Comparison of ENCODE assay signal across 20 cellular contexts in the genomic region with DNA sequence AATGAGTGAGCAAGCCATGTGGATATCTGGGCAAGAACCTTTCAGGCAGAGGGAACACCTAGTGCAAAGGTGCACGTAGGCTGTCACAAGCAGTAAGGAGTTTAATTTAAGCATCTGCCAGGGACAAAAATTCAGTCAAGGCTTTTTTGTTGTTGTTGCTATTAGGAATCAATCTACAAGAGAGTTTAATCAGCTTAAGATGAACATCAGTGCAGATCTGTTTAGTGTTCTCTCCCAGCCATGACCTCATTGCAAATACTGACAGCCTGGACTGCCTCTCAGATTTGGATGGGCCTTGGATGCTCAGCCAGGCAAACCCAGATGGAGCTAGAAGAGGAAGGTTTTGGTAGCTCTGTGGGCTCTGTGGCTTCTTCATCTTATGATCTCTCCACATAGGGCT.
"Had no signal": no experiment of that assay in that cellular context is flagged by ENCODE, and none has a peak within 500 bp of the region (broad histone marks: within the 10 kb centered on the region; RNA-seq: fewer than 3 reads in every experiment).

No MANE protein-coding gene starts in this region.

- DNase-seq: activated CD4-positive, alpha-beta T cell treated with anti-CD3 and anti-CD28 coated beads for 4 hours; activated CD4-positive, alpha-beta T cell treated with anti-CD3 and anti-CD28 coated beads, Interleukin-2, amount 50 U/mL, for 48 hours; activated effector memory CD4-positive, alpha-beta T cell treated with anti-CD3 and anti-CD28 coated beads, Interleukin-2, amount 50 U/mL, for 16 hours; activated naive CD4-positive, alpha-beta T cell treated with anti-CD3 and anti-CD28 coated beads, Interleukin-2, amount 10 ng/mL, durations not matched to agents 7 days and 5 days; activated T-cell treated with anti-CD3 and anti-CD28 coated beads, Interleukin-2, amount 50 U/mL, for 72 hours; amygdala; cortex of kidney; endodermal cell; esophagus squamous epithelium; gastrocnemius medialis; hypothalamus; left ventricle myocardium superior; nephron progenitor cell; nucleus accumbens; right cardiac atrium; stimulated activated CD4-positive, alpha-beta T cell treated with anti-CD3 and anti-CD28 coated beads, Interleukin-4, amount 100 ng/mL, for 24 hours; stimulated activated naive CD4-positive, alpha-beta T cell treated with Interleukin-2 at 50 U/mL for 16 hours; T-helper 9 cell had no signal

- H3K27me3 Mint-ChIP-seq: activated naive CD4-positive, alpha-beta T cell treated with anti-CD3 and anti-CD28 coated beads, Interleukin-2, amount 10 ng/mL, durations not matched to agents 7 days and 5 days had no signal

- H2AFZ ChIP-seq: parathyroid adenoma had no signal

- H3K27ac ChIP-seq: esophagus squamous epithelium, gastrocnemius medialis, parathyroid adenoma had no signal

- H3K4me3 Mint-ChIP-seq: activated naive CD4-positive, alpha-beta T cell treated with anti-CD3 and anti-CD28 coated beads, Interleukin-2, amount 10 ng/mL, durations not matched to agents 7 days and 5 days; endodermal cell; nephron progenitor cell; WTC11 had no signal

- H3K4me3 ChIP-seq: esophagus squamous epithelium, gastrocnemius medialis had no signal

- ATAC-seq: activated T-cell treated with anti-CD3 and anti-CD28 coated beads, Interleukin-2, amount 50 U/mL, for 72 hours; gastrocnemius medialis; left ventricle myocardium superior; right cardiac atrium; WTC11 had no signal

- H3K27me3 ChIP-seq: esophagus squamous epithelium, gastrocnemius medialis had no signal

- H3K79me2 ChIP-seq: parathyroid adenoma had no signal

- H3K27ac Mint-ChIP-seq: activated naive CD4-positive, alpha-beta T cell treated with anti-CD3 and anti-CD28 coated beads, Interleukin-2, amount 10 ng/mL, durations not matched to agents 7 days and 5 days; endodermal cell; nephron progenitor cell; WTC11 had no signal

- H3K36me3 ChIP-seq: esophagus squamous epithelium, gastrocnemius medialis had no signal

- H3K9me3 ChIP-seq: esophagus squamous epithelium, gastrocnemius medialis had no signal

- H3K36me3 Mint-ChIP-seq: activated naive CD4-positive, alpha-beta T cell treated with anti-CD3 and anti-CD28 coated beads, Interleukin-2, amount 10 ng/mL, durations not matched to agents 7 days and 5 days; WTC11 had no signal

- H3K4me1 ChIP-seq: parathyroid adenoma had no signal

- H3K9ac ChIP-seq: parathyroid adenoma had no signal

- H3K9me3 Mint-ChIP-seq: activated naive CD4-positive, alpha-beta T cell treated with anti-CD3 and anti-CD28 coated beads, Interleukin-2, amount 10 ng/mL, durations not matched to agents 7 days and 5 days; activated T-cell treated with anti-CD3 and anti-CD28 coated beads, Interleukin-2, amount 50 U/mL, for 72 hours; endodermal cell; nephron progenitor cell; WTC11 had no signal
